Comparison of ENCODE assay signal across 8 cellular contexts in the genomic region with DNA sequence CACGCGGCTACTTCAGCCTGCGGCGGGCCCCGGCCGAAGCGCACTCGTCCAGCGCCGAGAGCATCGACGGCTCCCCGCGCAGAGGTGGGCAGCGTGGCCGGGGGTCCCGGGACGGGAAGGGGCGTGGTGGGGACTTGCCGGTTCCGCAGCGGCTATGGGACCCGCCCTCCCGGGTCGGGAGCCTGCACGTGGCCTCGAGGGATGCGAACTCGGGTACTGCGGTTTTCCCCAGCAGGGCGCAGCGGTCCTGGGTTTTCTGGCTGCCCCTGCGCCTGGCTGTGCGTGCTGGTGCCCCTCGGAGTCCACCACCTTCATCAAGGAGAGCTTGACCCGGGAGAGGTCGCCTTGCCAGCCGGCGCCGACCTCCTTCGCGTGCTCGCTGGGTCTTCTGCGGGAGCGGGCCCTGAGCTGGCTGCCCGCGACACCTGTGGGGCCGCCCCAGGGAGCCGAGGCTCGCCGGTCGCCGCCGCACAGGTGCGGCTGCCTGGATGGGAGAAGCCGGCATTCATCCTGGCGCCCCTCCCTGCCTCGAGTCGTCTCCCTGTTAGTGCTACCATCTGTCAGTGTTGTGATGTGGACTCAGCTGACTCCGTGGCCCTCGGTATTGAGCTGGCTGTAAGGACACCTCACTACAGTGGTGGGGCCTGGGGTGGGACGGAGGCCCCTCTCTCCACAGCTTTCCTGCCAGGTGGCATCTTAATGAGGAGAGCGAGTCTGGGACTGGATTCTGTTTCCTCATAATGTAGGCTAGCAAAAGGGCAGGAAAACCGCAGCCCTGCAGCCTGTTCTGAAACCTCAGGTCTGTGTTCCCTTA.
DNase-seq lines count a peak whose midpoint lies in the region; ATAC-seq and TF ChIP-seq lines count a peak whose summit lies in the region.
"Had no signal": no experiment of that assay in that cellular context is flagged by ENCODE, and none has a peak within 500 bp of the region (broad histone marks: within the 10 kb centered on the region; RNA-seq: fewer than 3 reads in every experiment).

No MANE protein-coding gene starts in this region.

- no peaks in the 10 kb centered on the region for H3K9me2 ChIP-seq in GM23248 (ENCODE audit: insufficient read depth)

- H3K4me1 ChIP-seq in GM23248 (ENCODE audit: insufficient read depth) (peaks cover 7% of the 10 kb centered on the region), esophagus squamous epithelium (peaks cover 2 to 36% (median 16%) of the 10 kb centered on the region in 3 donors)

- H3K27ac ChIP-seq in GM23248, result no peak overlapping the region
- peak overlapping the region in 2 of 4 donors; percentile 79 to 80 for H3K27ac ChIP-seq in esophagus squamous epithelium

- peaks cover 10% of the 10 kb centered on the region for H3F3A ChIP-seq in GM23248 (ENCODE audit: insufficient read depth)

- no peak for TF ChIP-seq CTCF in esophagus squamous epithelium (IDR thresholded peaks at IDR 0.05)

- no peaks in the 10 kb centered on the region for H3K27me3 ChIP-seq in GM23248 (replicated peaks; ENCODE audit: insufficient read depth)
- H3K27me3 ChIP-seq in esophagus squamous epithelium, result peaks cover 0 to 32% (median 0%) of the 10 kb centered on the region in 4 donors

- H2AFZ ChIP-seq in GM23248, result no peak overlapping the region

- DNase-seq in GM23248 (no peak), NCI-H526 treated with DMSO at 0.1 percent for 48 hours (lab: John Stamatoyannopoulos, UW) (peak; percentile 80), esophagus squamous epithelium (lab: John Stamatoyannopoulos, UW) (no peak), retina (peak; percentile 65), NCI-H2029 treated with DMSO at 0.1 percent for 48 hours (lab: John Stamatoyannopoulos, UW) (no peak)
- DNase-seq: NCI-H446 treated with DMSO at 0.1 percent for 48 hours had no signal

- H3K4me2 ChIP-seq in GM23248 (ENCODE audit: unreplicated experiment), result peak overlapping the region; percentile 65

- TF ChIP-seq POLR2A in esophagus squamous epithelium (IDR thresholded peaks at IDR 0.05), result no peak

- H4K20me1 ChIP-seq in GM23248 (ENCODE audit: insufficient read depth), result peaks cover 5% of the 10 kb centered on the region; the same call in 1 of the 2 replicates

- no peaks in the 10 kb centered on the region for H3K9me3 ChIP-seq in GM23248 (ENCODE audit: low read depth)
- H3K9me3 ChIP-seq in esophagus squamous epithelium, result no peaks in the 10 kb centered on the region

- intact Hi-C loops in esophagus squamous epithelium (cut with DNase I), result loop anchor here (5.0 kb wide), 1 partner anchor 74 kb away; no protein-coding TSS in a partner anchor

- H3K36me3 ChIP-seq in GM23248 (ENCODE audit: low read depth) (no peaks in the 10 kb centered on the region), esophagus squamous epithelium (no peaks in the 10 kb centered on the region)

- in situ Hi-C loops in GM23248 (cut with MboI), result loop anchor here (10.0 kb wide), 1 partner anchor 66 kb away; no protein-coding TSS in a partner anchor

- peak overlapping the region; percentile 76; the same call in 1 of the 2 replicates for H3K9ac ChIP-seq in GM23248

- peaks cover 58% of the 10 kb centered on the region for H3K79me2 ChIP-seq in GM23248 (ENCODE audit: insufficient read depth)

- ATAC-seq in HG03571 (IDR thresholded peaks at IDR 0.05; ENCODE audit: unreplicated experiment) (no peak), GM21515 (IDR thresholded peaks at IDR 0.05; ENCODE audit: unreplicated experiment) (no peak)

- 17 to 35% methylated on average over 33 to 47 of the region's 64 CpGs for WGBS in GM23248 (ENCODE audit: low coverage in 1 of 2, low lambda C conversion rate in 2 of 2, missing lambda C conversion rate in 2 of 2), 2 experiments
- 60 to 89% methylated on average over 1 to 15 of the region's 64 CpGs for WGBS in esophagus squamous epithelium, 2 donors

- H3K4me3 ChIP-seq in GM23248 (peak overlapping the region; percentile 77), esophagus squamous epithelium (peak overlapping the region; percentile 45 to 74 (median 56))

Comparison
In these comparisons a context has a peak if more than half of its experiments do, and no peak if none do; other contexts are left out.
1. DNase-seq: peak in NCI-H526 treated with DMSO at 0.1 percent for 48 hours (single experiment) and retina (single experiment); none in GM23248 (single experiment), esophagus squamous epithelium (single experiment) and NCI-H2029 treated with DMSO at 0.1 percent for 48 hours (single experiment).